In the genomic region with DNA sequence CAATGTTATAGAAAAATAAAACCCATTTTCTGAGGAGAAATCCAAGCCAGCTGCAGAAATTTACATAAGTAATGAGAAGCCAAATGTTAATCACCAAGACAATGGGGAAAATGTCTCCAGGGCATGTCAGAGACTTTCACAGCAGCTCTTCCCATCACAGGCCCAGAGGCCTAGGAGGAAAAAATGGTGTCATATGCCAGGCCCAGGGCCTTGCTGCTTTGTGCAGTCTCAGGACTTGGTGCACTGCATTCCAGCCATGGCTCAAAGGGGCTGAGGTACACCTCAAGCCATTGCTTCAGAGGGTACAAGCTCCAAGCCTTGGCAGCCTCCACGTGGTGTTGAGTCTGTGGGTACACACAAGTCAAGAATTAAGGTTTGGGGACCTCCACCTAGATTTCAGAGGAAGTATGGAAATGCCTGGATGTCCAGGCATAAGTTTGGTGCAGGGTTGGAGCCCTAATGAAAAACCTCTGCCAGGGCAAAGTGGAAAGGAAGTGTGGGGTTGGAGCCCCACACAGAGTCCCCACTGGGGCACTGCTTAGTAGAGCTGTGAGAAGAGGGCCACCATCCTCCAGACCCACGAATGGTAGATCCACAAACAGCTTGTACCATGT, we compare ENCODE assay signal across 5 cellular contexts.
DNase-seq lines count a peak whose midpoint lies in the region; ATAC-seq, FAIRE-seq and TF ChIP-seq lines count a peak whose summit lies in the region.
"Not testable (repeated sequence)": the region's sequence is repeated elsewhere in the genome, so short reads cannot be mapped to it uniquely, and the experiment has no call there.

No MANE protein-coding gene starts in this region.

- intact Hi-C loops in K562 (cut with micrococcal nuclease); esophagus muscularis mucosa (cut with DNase I); HepG2 (cut with micrococcal nuclease; ENCODE audit: unreplicated experiment): not testable (repeated sequence)

- H3K4me1 ChIP-seq in BLaER1; HEK293 (ENCODE audit: control insufficient read depth, insufficient read depth, low read length); K562 (replicated peaks in 1 of 2; ENCODE audit: control insufficient read depth in 2 of 2, insufficient read depth in 2 of 2, low read length in 2 of 2); HepG2 (ENCODE audit: insufficient read depth, low read length): not testable (repeated sequence)
- peaks cover 0 to 12% (median 10%) of the 10 kb centered on the region in 4 donors for H3K4me1 ChIP-seq in esophagus muscularis mucosa

- not testable (repeated sequence) for H3K79me2 ChIP-seq in K562 (ENCODE audit: control insufficient read depth, insufficient read depth, low read length); HepG2 (ENCODE audit: insufficient read depth, low read length)

- H3K9me1 ChIP-seq in K562 (ENCODE audit: control insufficient read depth, insufficient read depth, low read length): not testable (repeated sequence)

- not testable (repeated sequence) for TF ChIP-seq POLR2A in K562 (conservative IDR thresholded peaks at IDR 0.05); esophagus muscularis mucosa (IDR thresholded peaks at IDR 0.05; ENCODE audit: low read depth); HepG2 (IDR thresholded peaks at IDR 0.05; ENCODE audit: insufficient read depth in 1 of 2, low read depth in 2 of 2, low read length in 2 of 2)

- not testable (repeated sequence) for FAIRE-seq in K562 (lab: Jason Lieb, UNC); HepG2 (lab: Jason Lieb, UNC)

- not testable (repeated sequence) for TF ChIP-seq CTCF in HEK293 (tag by site-specific recombination; IDR thresholded peaks at IDR 0.05); K562 (IDR thresholded peaks at IDR 0.05 in 2 of 3, conservative IDR thresholded peaks at IDR 0.05 in 1 of 3; ENCODE audit: insufficient read depth in 2 of 3, low read depth in 1 of 3, low read length in 3 of 3); esophagus muscularis mucosa (IDR thresholded peaks at IDR 0.05); HepG2 (CRISPR knock-in tag; IDR thresholded peaks at IDR 0.05)

- not testable (repeated sequence) for BruUV-seq in K562 (replicated peaks; lab: Mats Ljungman, UMichigan); HepG2 (replicated peaks; lab: Mats Ljungman, UMichigan)

- H4K20me1 ChIP-seq in BLaER1; K562 (replicated peaks; ENCODE audit: control insufficient read depth, insufficient read depth, low read length); HepG2 (ENCODE audit: insufficient read depth, low read length): not testable (repeated sequence)

- H3K9ac ChIP-seq in BLaER1; K562 (ENCODE audit: insufficient read depth in 1 of 2, low read depth in 2 of 2, low read length in 2 of 2); HepG2 (ENCODE audit: insufficient read depth, low read depth, low read length): not testable (repeated sequence)

- H3K36me3 ChIP-seq in BLaER1; HEK293 (ENCODE audit: control insufficient read depth in 2 of 2, insufficient read depth in 1 of 2, low read length in 2 of 2); K562 (ENCODE audit: control insufficient read depth, insufficient read depth, low read length); esophagus muscularis mucosa; HepG2 (replicated peaks in 1 of 2; ENCODE audit: control insufficient read depth in 1 of 2, insufficient read depth in 2 of 2, low read length in 2 of 2): not testable (repeated sequence)

- not testable (repeated sequence) for H3K27ac ChIP-seq in BLaER1; HEK293 (ENCODE audit: extremely low read depth, low read depth, low read length); K562 (ENCODE audit: extremely low read depth, low read depth, low read length); esophagus muscularis mucosa (replicated peaks in 1 of 4); HepG2 (ENCODE audit: extremely low read length, insufficient read depth, low read length)

- peaks cover 53% of the 10 kb centered on the region for H3K9me3 ChIP-seq in BLaER1
- not testable (repeated sequence) for H3K9me3 ChIP-seq in HEK293 (ENCODE audit: control insufficient read depth, insufficient read depth, low read depth, low read length); K562 (replicated peaks; ENCODE audit: control insufficient read depth, insufficient read depth, low read depth, low read length)
- H3K9me3 ChIP-seq in esophagus muscularis mucosa: peaks cover 0 to 12% (median 7%) of the 10 kb centered on the region in 4 donors
- H3K9me3 ChIP-seq in HepG2 (ENCODE audit: low read length): peaks cover 38% of the 10 kb centered on the region

- H3K27me3 ChIP-seq in BLaER1; K562 (ENCODE audit: control insufficient read depth in 2 of 2, insufficient read depth in 2 of 2, low read length in 2 of 2); esophagus muscularis mucosa: not testable (repeated sequence)
- H3K27me3 ChIP-seq in HepG2 (ENCODE audit: control insufficient read depth in 1 of 2, insufficient read depth in 2 of 2, low read length in 2 of 2): peaks cover 0 to 16% of the 10 kb centered on the region in 2 experiments

- H3K4me2 ChIP-seq in BLaER1; K562 (ENCODE audit: insufficient read depth, low read length); HepG2 (ENCODE audit: low read depth, low read length): not testable (repeated sequence)

- not testable (repeated sequence) for TF ChIP-seq EP300 in K562 (IDR thresholded peaks at IDR 0.05; ENCODE audit: low read length); esophagus muscularis mucosa (IDR thresholded peaks at IDR 0.05); HepG2 (IDR thresholded peaks at IDR 0.05; ENCODE audit: low read depth in 2 of 2, low read length in 2 of 2); HepG2 (CRISPR knock-in tag; IDR thresholded peaks at IDR 0.05; ENCODE audit: borderline replicate concordance)

- POLR2A ChIA-PET in HEK293 (lab: Yijun Ruan, JAX); K562 (lab: Yijun Ruan, JAX); HepG2 (lab: Yijun Ruan, JAX): not testable (repeated sequence)

- H3K4me3 ChIP-seq in BLaER1: peak overlapping the region; percentile 28
- H3K4me3 ChIP-seq in HEK293 (ENCODE audit: low read depth, low read length); K562; esophagus muscularis mucosa; HepG2 (replicated peaks in 1 of 3; ENCODE audit: insufficient read depth in 1 of 3, low read depth in 2 of 3, low read length in 3 of 3): not testable (repeated sequence)

- not testable (repeated sequence) for TF ChIP-seq RAD21 in K562 (CRISPR knock-in tag; conservative IDR thresholded peaks at IDR 0.05 in 1 of 2, IDR thresholded peaks at IDR 0.05 in 1 of 2); HepG2 (CRISPR knock-in tag; IDR thresholded peaks at IDR 0.05)

- not testable (repeated sequence) for DNase-seq in K562 (ENCODE audit: extremely low read depth in 1 of 4, low spot score in 3 of 4); HepG2 (ENCODE audit: low spot score)
- peak; percentile 37 for DNase-seq in esophagus muscularis mucosa (ENCODE audit: extremely low spot score)

- 0% methylated on average over 2 of the region's 2 CpGs for WGBS in K562 (ENCODE audit: insufficient coverage, low coverage, missing lambda C conversion rate)
- 69% methylated on average over 2 of the region's 2 CpGs for WGBS in esophagus muscularis mucosa
- WGBS in HepG2 (ENCODE audit: low lambda C conversion rate): 0% methylated on average over 2 of the region's 2 CpGs

- not testable (repeated sequence) for H2AFZ ChIP-seq in K562 (ENCODE audit: low read depth, low read length); HepG2 (ENCODE audit: low read length)

- not testable (repeated sequence) for ATAC-seq in K562, HepG2

- CTCF ChIA-PET in HEK293 (lab: Yijun Ruan, JAX); K562 (lab: Yijun Ruan, JAX; ENCODE audit: low intra/inter-chr PET ratio); HepG2 (lab: Yijun Ruan, JAX; ENCODE audit: low intra/inter-chr PET ratio, low total read pairs): not testable (repeated sequence)

- in situ Hi-C loops in K562 (cut with MboI); HepG2 (cut with HindIII; ENCODE audit: extremely low pct_ligation_motif_present, low pct_unique_long_range_greater_than_20kb): not testable (repeated sequence)

TF ChIP-seq in HEK293, 187 proteins besides CTCF, POLR2A, EP300 and RAD21:
- peak; percentile 95 for TF ChIP-seq ZNF585B (tag by site-specific recombination; IDR thresholded peaks at IDR 0.05)
- peak; percentile 98 for TF ChIP-seq TRIM28 (IDR thresholded peaks at IDR 0.05; ENCODE audit: borderline replicate concordance, low read length)
- TF ChIP-seq SETDB1 (IDR thresholded peaks at IDR 0.05; ENCODE audit: insufficient read length, low read length): peak; percentile 98
TF ChIP-seq in HEK293: peak in this region for 3; not testable (repeated sequence) for 184.

TF ChIP-seq in K562, 482 proteins besides CTCF, POLR2A, EP300 and RAD21:
- peak; percentile 75 for TF ChIP-seq ZFP36 (IDR thresholded peaks at IDR 0.05; ENCODE audit: low read depth, low read length, partially characterized antibody)
